10 cellular contexts compared by ENCODE assay signal in the genomic region with DNA sequence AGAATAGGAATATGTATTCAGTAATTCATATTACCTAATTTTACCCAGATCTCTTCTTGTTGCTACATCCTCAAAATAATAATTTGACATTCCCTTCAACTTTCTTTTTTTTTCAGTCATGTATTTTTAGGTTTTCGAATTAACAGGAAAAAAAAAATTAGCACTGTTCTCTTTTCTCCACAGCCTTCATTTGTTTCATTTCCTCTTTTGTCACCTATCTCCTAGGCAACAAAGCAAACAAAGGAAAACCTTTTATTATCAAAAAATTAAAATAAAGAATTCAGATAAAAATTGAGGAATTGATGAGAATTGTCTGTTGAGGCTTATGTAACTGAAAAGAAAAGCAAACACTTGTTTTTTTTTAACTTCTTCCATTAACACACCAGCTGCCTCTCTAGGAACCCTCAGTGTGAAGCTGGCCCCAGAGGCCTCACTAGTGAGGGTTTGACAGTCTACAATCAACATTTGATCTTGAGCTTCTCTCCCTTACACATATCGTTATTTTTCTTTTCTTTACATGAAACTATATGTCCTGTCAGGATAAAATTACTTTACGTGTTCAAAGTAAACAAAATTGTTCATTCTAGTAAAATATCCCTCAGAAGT.
DNase-seq lines count a peak whose midpoint lies in the region; ATAC-seq and TF ChIP-seq lines count a peak whose summit lies in the region.
"Had no signal": no experiment of that assay in that cellular context is flagged by ENCODE, and none has a peak within 500 bp of the region (broad histone marks: within the 10 kb centered on the region; RNA-seq: fewer than 3 reads in every experiment).

No MANE protein-coding gene starts in this region.

- no peaks in the 10 kb centered on the region for H3K27me3 Mint-ChIP-seq in activated CD4-positive, alpha-beta T cell treated with anti-CD3 and anti-CD28 coated beads, Interleukin-2, amount 10 ng/mL, durations not matched to agents 24 days and 14 days
- H3K27me3 Mint-ChIP-seq: T-helper 17 cell had no signal

- no peak overlapping the region for H3K27ac ChIP-seq in colonic mucosa

- H3K9me3 Mint-ChIP-seq in activated CD4-positive, alpha-beta T cell treated with anti-CD3 and anti-CD28 coated beads, Interleukin-2, amount 10 ng/mL, durations not matched to agents 24 days and 14 days: no peaks in the 10 kb centered on the region

- H3K27ac Mint-ChIP-seq in activated CD4-positive, alpha-beta T cell treated with anti-CD3 and anti-CD28 coated beads, Interleukin-2, amount 10 ng/mL, durations not matched to agents 24 days and 14 days: no peak overlapping the region
- H3K27ac Mint-ChIP-seq: T-helper 17 cell had no signal

- no peak for TF ChIP-seq CTCF in colonic mucosa (IDR thresholded peaks at IDR 0.05)

- ATAC-seq in GM19467 (IDR thresholded peaks at IDR 0.05; ENCODE audit: unreplicated experiment) (peak; percentile 58), HG03108 (IDR thresholded peaks at IDR 0.05; ENCODE audit: unreplicated experiment) (peak; percentile 56)
- ATAC-seq: T-helper 17 cell had no signal

- H3K4me3 ChIP-seq in colonic mucosa: no peak overlapping the region

- no peaks in the 10 kb centered on the region for H3K36me3 Mint-ChIP-seq in activated CD4-positive, alpha-beta T cell treated with anti-CD3 and anti-CD28 coated beads, Interleukin-2, amount 10 ng/mL, durations not matched to agents 24 days and 14 days (ENCODE audit: low read depth)

- H3K36me3 ChIP-seq in colonic mucosa: no peaks in the 10 kb centered on the region
- H3K36me3 ChIP-seq: BE2C had no signal

- no peak overlapping the region for H3K4me3 Mint-ChIP-seq in activated CD4-positive, alpha-beta T cell treated with anti-CD3 and anti-CD28 coated beads, Interleukin-2, amount 10 ng/mL, durations not matched to agents 24 days and 14 days
- H3K4me3 Mint-ChIP-seq: T-helper 17 cell had no signal

- H3K4me1 ChIP-seq in colonic mucosa: no peaks in the 10 kb centered on the region
- H3K4me1 ChIP-seq: BE2C had no signal

- no peaks in the 10 kb centered on the region for H3K27me3 ChIP-seq in colonic mucosa
- H3K27me3 ChIP-seq: BE2C had no signal

- no peaks in the 10 kb centered on the region for H3K4me1 Mint-ChIP-seq in activated CD4-positive, alpha-beta T cell treated with anti-CD3 and anti-CD28 coated beads, Interleukin-2, amount 10 ng/mL, durations not matched to agents 24 days and 14 days
- H3K4me1 Mint-ChIP-seq: T-helper 17 cell had no signal

- DNase-seq in DMS53 (lab: John Stamatoyannopoulos, UW) (peak; percentile 87), SIG-M5 (lab: John Stamatoyannopoulos, UW) (peak; percentile 64), colonic mucosa (no peak), Ammon's horn (ENCODE audit: low spot score) (no peak), NCI-H1048 (lab: John Stamatoyannopoulos, UW) (no peak)
- DNase-seq in activated CD4-positive, alpha-beta T cell treated with anti-CD3 and anti-CD28 coated beads, Interleukin-2, amount 10 ng/mL, durations not matched to agents 24 days and 14 days: no peak
- DNase-seq: BE2C, T-helper 17 cell had no signal

- no peak overlapping the region for H3K9ac ChIP-seq in colonic mucosa (ENCODE audit: low read depth in 2 of 2, low read length in 2 of 2)

- intact Hi-C loops in colonic mucosa (cut with DNase I): no loop called here
- intact Hi-C loops in activated CD4-positive, alpha-beta T cell treated with anti-CD3 and anti-CD28 coated beads, Interleukin-2, amount 10 ng/mL, durations not matched to agents 24 days and 14 days (cut with micrococcal nuclease): no loop called here

- no peaks in the 10 kb centered on the region for H3K9me3 ChIP-seq in colonic mucosa
- H3K9me3 ChIP-seq: BE2C had no signal

Comparison
In these comparisons a context has a peak if more than half of its experiments do, and no peak if none do; other contexts are left out.
1. DNase-seq: peak in DMS53 (single experiment) and SIG-M5 (single experiment); none in colonic mucosa (single experiment), Ammon's horn (single experiment), activated CD4-positive, alpha-beta T cell treated with anti-CD3 and anti-CD28 coated beads, Interleukin-2, amount 10 ng/mL, durations not matched to agents 24 days and 14 days (single experiment) and NCI-H1048 (single experiment).